ENCODE assay signal across 7 cellular contexts in genomic region chr1:28737245-28738137, GRCh38. TPM values are rescaled to one million over a fixed set of nuclear protein-coding genes. Genes with fewer than 3 reads are reported as not detected.
A peak's percentile ranks its signal among the peaks of the same experiment; 100 is the strongest.
DNase-seq lines count a peak whose midpoint lies in the region; ATAC-seq, FAIRE-seq and TF ChIP-seq lines count a peak whose summit lies in the region.

No MANE protein-coding gene starts in this region.

- H3K4ac ChIP-seq in H1 (replicated peaks; ENCODE audit: insufficient read length, low read depth, low read length), result peak overlapping the region; percentile 47

- no peaks in the 10 kb centered on the region; the same call in 1 of the 2 replicates for H3K23me2 ChIP-seq in H1 (ENCODE audit: low read depth, low read length)

- H3K23ac ChIP-seq in H1 (ENCODE audit: insufficient read length), result no peak overlapping the region

- H2BK15ac ChIP-seq in H1 (ENCODE audit: low read length), result peak overlapping the region; percentile 85; the same call in 1 of the 2 replicates

- no peaks in the 10 kb centered on the region for H3K27me3 ChIP-seq in H1 (replicated peaks in 1 of 4; ENCODE audit: control insufficient read depth in 3 of 4, extremely low read depth in 1 of 4, insufficient read depth in 3 of 4, low read length in 3 of 4)

- peak overlapping the region; percentile 69; the same call in 1 of the 2 replicates for H2BK12ac ChIP-seq in H1 (ENCODE audit: low read depth, low read length)

- TF ChIP-seq RAD21 in H1 (IDR thresholded peaks at IDR 0.05 in 1 of 2, conservative IDR thresholded peaks at IDR 0.05 in 1 of 2; ENCODE audit: low read depth in 2 of 2, low read length in 2 of 2), result no peak

- peak overlapping the region; percentile 98 for H3K27ac ChIP-seq in H1 (ENCODE audit: low read depth, low read length)

- no peaks in the 10 kb centered on the region; the same call in 1 of the 2 replicates for H3K79me1 ChIP-seq in H1 (ENCODE audit: low read depth, low read length)

- peak overlapping the region; percentile 59 to 71 for H3K4me2 ChIP-seq in H1 (ENCODE audit: insufficient read depth in 1 of 2, low read depth in 2 of 2, low read length in 2 of 2)

- peak overlapping the region; percentile 95 for H3K18ac ChIP-seq in H1 (ENCODE audit: extremely low read depth, low read length)

- H3K4me1 ChIP-seq in H1 (replicated peaks in 1 of 4; ENCODE audit: control insufficient read depth in 3 of 4, insufficient read depth in 4 of 4, low read length in 3 of 4) (peaks cover 0 to 11% (median 3%) of the 10 kb centered on the region in 4 experiments; a peak in 6 of 7 replicates), mucosa of descending colon (ENCODE audit: low read depth) (peaks cover 27% of the 10 kb centered on the region)

- no peaks in the 10 kb centered on the region for H3K9me3 ChIP-seq in H1 (ENCODE audit: insufficient read depth in 2 of 2, low read depth in 1 of 2, low read length in 1 of 2)
- no peaks in the 10 kb centered on the region for H3K9me3 ChIP-seq in mucosa of descending colon

- H2BK20ac ChIP-seq in H1 (ENCODE audit: low read length), result no peak overlapping the region

- H4K91ac ChIP-seq in H1 (replicated peaks; ENCODE audit: insufficient read length, low read length), result peak overlapping the region; percentile 84

- peak overlapping the region; percentile 97 for H2BK5ac ChIP-seq in H1 (ENCODE audit: low read depth, low read length)

- peak overlapping the region; percentile 90; the same call in 1 of the 2 replicates for H2AK5ac ChIP-seq in H1 (ENCODE audit: low read depth, low read length)

- intact Hi-C loops in mucosa of descending colon (cut with DNase I, micrococcal nuclease), result no loop called here

- no peak overlapping the region for H3K14ac ChIP-seq in H1 (ENCODE audit: insufficient read length)

- ATAC-seq in HG02943 (IDR thresholded peaks at IDR 0.05; ENCODE audit: low read depth, unreplicated experiment), result peak; percentile 19
- ATAC-seq in mucosa of descending colon, result peak; percentile 36

- peaks cover 14 to 41% (median 29%) of the 10 kb centered on the region in 4 experiments for H3K36me3 ChIP-seq in H1 (ENCODE audit: control insufficient read depth in 2 of 4, insufficient read depth in 4 of 4, low read length in 3 of 4)
- peaks cover 2% of the 10 kb centered on the region for H3K36me3 ChIP-seq in mucosa of descending colon (ENCODE audit: low read depth)

- no peak overlapping the region for H2AFZ ChIP-seq in H1 (ENCODE audit: low read length)

- TF ChIP-seq EP300 in H1 (IDR thresholded peaks at IDR 0.05; ENCODE audit: borderline replicate concordance in 1 of 2, low read depth in 2 of 2, low read length in 2 of 2), result no peak

- TF ChIP-seq POLR2A in GM12891 (IDR thresholded peaks at IDR 0.05; ENCODE audit: low read depth, low read length) (0 out of 2 replicates have a peak, but pooled peaks have one; percentile 20), H1 (IDR thresholded peaks at IDR 0.05; ENCODE audit: control extremely low read depth in 1 of 2, low read depth in 2 of 2, low read length in 2 of 2) (peak; percentile 54 to 61)

- peak overlapping the region; percentile 37 for H2BK120ac ChIP-seq in H1 (replicated peaks; ENCODE audit: low read depth, low read length)

- peak overlapping the region; percentile 94 for H3K56ac ChIP-seq in H1 (replicated peaks; ENCODE audit: insufficient read length, low read depth, low read length)

- DNase-seq in GM12891 (ENCODE audit: insufficient read length, low spot score) (peak; percentile 50), NCI-H345 (lab: John Stamatoyannopoulos, UW) (peak; percentile 70), H1 (ENCODE audit: low read depth in 1 of 2, low spot score in 2 of 2) (peak; percentile 23 to 70), mucosa of descending colon (peak; percentile 63 to 75 (median 66))
- DNase-seq in activated CD8-positive, alpha-beta memory T cell treated with anti-CD3 and anti-CD28 coated beads for 1 hour (ENCODE audit: extremely low read depth in 1 of 2, low read depth in 1 of 2), result peak; percentile 0 to 16
- peak; percentile 5 to 7 for DNase-seq in stimulated activated CD8-positive, alpha-beta memory T cell treated with anti-CD3 and anti-CD28 coated beads, Interleukin-4, amount 100 ng/mL, for 4 hours (ENCODE audit: low read depth in 2 of 2, low spot score in 1 of 2)

- peak overlapping the region; percentile 82 for H4K5ac ChIP-seq in H1 (ENCODE audit: insufficient read length, low read depth, low read length)

- H3K79me2 ChIP-seq in H1 (ENCODE audit: control insufficient read depth in 1 of 2, insufficient read depth in 2 of 2, low read length in 2 of 2), result peaks cover 35 to 56% of the 10 kb centered on the region in 2 experiments

- FAIRE-seq in GM12891 (lab: Jason Lieb, UNC) (peak; percentile 45), H1 (lab: Jason Lieb, UNC) (peak; percentile 39)

- H4K8ac ChIP-seq in H1 (ENCODE audit: extremely low read depth, insufficient read depth, low read length), result peak overlapping the region; percentile 99

- 2% methylated on average over 50 of the region's 62 CpGs; no CpG with 5 or more reads in 1 of the 2 experiments for WGBS in H1 (ENCODE audit: extremely low coverage in 1 of 2, insufficient coverage in 1 of 2, insufficient read length in 1 of 2, insufficient replicate concordance in 2 of 2, low coverage in 1 of 2, low lambda C conversion rate in 2 of 2, missing lambda C conversion rate in 1 of 2), 2 experiments

- POLR2A ChIA-PET in H1 (lab: Charles Lee; ENCODE audit: partially characterized antibody), result interaction anchor here (0.6 to 12.5 kb wide), 22 partner anchors 8 to 387 kb away, joined by 3 to 369 read pairs (median 5); partner anchors contain the start of genes GMEB1, RCC1, RNU11 and TAF12

- H3K4me3 ChIP-seq in H1 (ENCODE audit: extremely low read depth in 1 of 4, insufficient read depth in 2 of 4, low read depth in 3 of 4, low read length in 4 of 4), result peak overlapping the region; percentile 88 to 97 (median 94)
- H3K4me3 ChIP-seq in mucosa of descending colon, result peak overlapping the region; percentile 93

- CTCF ChIA-PET in H1 (lab: Charles Lee; ENCODE audit: partially characterized antibody), result interaction anchor here (0.6 to 2.8 kb wide), 13 partner anchors 8 to 186 kb away, joined by 3 to 12 read pairs (median 5); partner anchors contain the start of gene GMEB1

- no peak for TF ChIP-seq CTCF in H1 (IDR thresholded peaks at IDR 0.05; ENCODE audit: control extremely low read depth in 1 of 3, insufficient read depth in 1 of 3, low read depth in 1 of 3, low read length in 3 of 3)
- no peak for TF ChIP-seq CTCF in mucosa of descending colon (IDR thresholded peaks at IDR 0.05)

- peaks cover 5 to 8% of the 10 kb centered on the region in 2 experiments for H4K20me1 ChIP-seq in H1 (replicated peaks in 1 of 2; ENCODE audit: control insufficient read depth in 1 of 2, insufficient read depth in 2 of 2, low read length in 2 of 2)

- peak overlapping the region; percentile 88 to 99 (median 99) for H3K9ac ChIP-seq in H1 (replicated peaks in 1 of 4; ENCODE audit: extremely low read depth in 1 of 4, low read depth in 3 of 4, low read length in 3 of 4)

TF ChIP-seq in GM12891, 5 proteins besides CTCF, POLR2A, EP300 and RAD21:
- TF ChIP-seq POU2F2 (IDR thresholded peaks at IDR 0.05; ENCODE audit: low read depth, low read length) (0 out of 2 replicates have a peak, but pooled peaks have one; percentile 27), SPI1 (IDR thresholded peaks at IDR 0.05; ENCODE audit: low read depth, low read length) (no peak), POLR2AphosphoS5 (IDR thresholded peaks at IDR 0.05; ENCODE audit: low read depth, low read length) (peak; percentile 7; the same call in 1 of the 2 replicates), PAX5 (IDR thresholded peaks at IDR 0.05; ENCODE audit: insufficient read depth, low read length, severe bottlenecking) (no peak), TAF1 (IDR thresholded peaks at IDR 0.05; ENCODE audit: low read depth, low read length) (no peak; the same call in 1 of the 2 replicates)

TF ChIP-seq in H1, 55 proteins besides CTCF, POLR2A, EP300 and RAD21 (continues in another document):
- TF ChIP-seq RFX5 (IDR thresholded peaks at IDR 0.05; ENCODE audit: borderline replicate concordance, low read depth, low read length) (no peak), SIN3A (conservative IDR thresholded peaks at IDR 0.05 in 1 of 2, IDR thresholded peaks at IDR 0.05 in 1 of 2; ENCODE audit: low read depth in 1 of 2, low read length in 2 of 2) (0 out of 4 replicates have a peak, but pooled peaks of 1 of the 2 experiments have one; percentile 44), PHF8 (conservative IDR thresholded peaks at IDR 0.05; ENCODE audit: low read depth, low read length) (peak; percentile 50; the same call in 1 of the 2 replicates), NRF1 (IDR thresholded peaks at IDR 0.05; ENCODE audit: low read depth, low read length) (no peak), TAF1 (IDR thresholded peaks at IDR 0.05; ENCODE audit: low read depth, low read length) (peak; percentile 46; the same call in 1 of the 2 replicates), GABPA (IDR thresholded peaks at IDR 0.05; ENCODE audit: borderline replicate concordance, insufficient read depth, low read length) (no peak), MAFK (IDR thresholded peaks at IDR 0.05; ENCODE audit: low read depth, low read length) (no peak), CEBPB (IDR thresholded peaks at IDR 0.05; ENCODE audit: low read depth, low read length) (no peak), JUN (IDR thresholded peaks at IDR 0.05; ENCODE audit: low read depth, low read length) (no peak), RXRA (IDR thresholded peaks at IDR 0.05; ENCODE audit: insufficient read depth, low read depth, low read length) (no peak), SP1 (IDR thresholded peaks at IDR 0.05; ENCODE audit: low read depth, low read length) (0 out of 2 replicates have a peak, but pooled peaks have one; percentile 14), ZNF274 (IDR thresholded peaks at IDR 0.05; ENCODE audit: borderline replicate concordance, extremely low read depth, low read length) (no peak)

RNA-seq across cellular contexts. Expression of gene YTHDF2, which starts 0.8 kb away (rescaled TPM):
- polyA plus RNA-seq in GM12891 (2012; ENCODE audit: low read depth, missing spikeins), result 44.8 TPM
- total RNA-seq in H1 (2021; fragmentation: NEBNext Ultra II Directional; extraction: Animal tissue kit (Norgen Biotek cat#: 25700)), result 159 and 164 TPM in 2 replicates
- 101 and 128 TPM in 2 replicates for polyA plus RNA-seq in H1 (2011; rRNA removed)
- polyA plus RNA-seq in H1 (2011; cell fraction: cytosol; rRNA removed), result 129 TPM
- 112 TPM for polyA plus RNA-seq in H1 (2011; cell fraction: nucleus; rRNA removed)
- 109 to 132 TPM (median 128 TPM) in 4 replicates for polyA plus RNA-seq in H1 (2012, experiment 1 of 2)
- 24.3 TPM for polyA plus RNA-seq in H1 (2012, experiment 2 of 2)
- polyA plus RNA-seq in H1 (2013, experiment 1 of 2), result 108 TPM
- 102 TPM for polyA plus RNA-seq in H1 (2013, experiment 2 of 2)
- 268 and 387 TPM in 2 replicates for polyA minus RNA-seq in H1 (2011; rRNA and poly(A)+ RNA removed)
- 130 TPM for polyA minus RNA-seq in H1 (2011; cell fraction: cytosol; rRNA and poly(A)+ RNA removed)
- 132 TPM for polyA minus RNA-seq in H1 (2011; cell fraction: nucleus; rRNA and poly(A)+ RNA removed)
- 10 to 100 TPM; 55.7 to 59.0 (median 55.8) TPM for total RNA-seq in mucosa of descending colon

Comparison
In these comparisons a context has a peak if more than half of its experiments do, and no peak if none do; other contexts are left out.
1. Peak in every context shown above with its lines: DNase-seq, ATAC-seq, H3K4me3 ChIP-seq and H3K27ac ChIP-seq.
2. DNase-seq: peak in every context shown above with its lines; median percentile 70 in NCI-H345; 66 in mucosa of descending colon; 50 in GM12891; 46 in H1; 8 in activated CD8-positive, alpha-beta memory T cell treated with anti-CD3 and anti-CD28 coated beads for 1 hour; 6 in stimulated activated CD8-positive, alpha-beta memory T cell treated with anti-CD3 and anti-CD28 coated beads, Interleukin-4, amount 100 ng/mL, for 4 hours.